Comparison of ENCODE assay signal across 16 cellular contexts in the genomic region with DNA sequence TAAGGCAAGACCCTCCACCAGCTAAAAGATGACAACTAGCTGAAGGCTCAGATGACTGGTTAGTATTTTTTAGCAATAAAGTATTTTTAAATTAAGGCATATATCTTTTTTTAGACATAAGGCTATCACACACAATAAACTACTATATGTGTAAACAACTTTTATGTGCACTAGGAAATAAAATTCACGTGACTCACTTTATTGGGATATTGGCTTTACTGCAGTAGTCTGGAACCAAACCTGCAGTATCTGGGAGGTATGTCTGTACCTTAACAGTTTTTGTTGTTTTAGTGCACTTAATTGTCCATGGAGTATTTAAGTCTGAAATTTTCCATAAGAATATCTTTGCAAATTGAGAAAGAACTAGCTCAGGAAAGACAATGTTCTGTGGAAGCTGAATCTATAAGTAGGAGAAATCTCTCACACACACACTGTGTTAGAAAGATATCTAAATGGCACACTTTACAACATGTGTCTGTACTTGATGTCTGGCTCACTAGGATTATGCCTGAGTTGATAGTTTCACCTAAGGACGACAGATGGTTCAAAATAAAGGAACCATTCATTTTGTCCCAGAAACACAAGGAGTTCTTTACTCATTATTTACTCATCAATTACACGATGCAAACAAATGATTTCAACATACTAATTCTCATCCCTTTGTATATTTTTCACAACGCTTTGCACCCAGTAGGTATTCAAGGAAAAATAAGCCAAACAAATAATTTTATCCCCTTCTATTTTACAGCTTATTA. TPM values are rescaled to one million over a fixed set of nuclear protein-coding genes. Genes with fewer than 3 reads are reported as not detected.
DNase-seq lines count a peak whose midpoint lies in the region; ATAC-seq, FAIRE-seq and TF ChIP-seq lines count a peak whose summit lies in the region.
"Had no signal": no experiment of that assay in that cellular context is flagged by ENCODE, and none has a peak within 500 bp of the region (broad histone marks: within the 10 kb centered on the region; RNA-seq: fewer than 3 reads in every experiment).

No MANE protein-coding gene starts in this region.

- H4K20me1 ChIP-seq in PC-9 (ENCODE audit: insufficient read depth) (peaks cover 15% of the 10 kb centered on the region), keratinocyte (ENCODE audit: control insufficient read depth, extremely low read depth, insufficient read depth, low read length) (peaks cover 4% of the 10 kb centered on the region)

- no peaks in the 10 kb centered on the region for H3K9me2 ChIP-seq in PC-9 (ENCODE audit: insufficient read depth)

- dilution Hi-C loops in keratinocyte (cut with MboI; ENCODE audit: extremely low pct_ligation_motif_present, low sequenced_read_pairs) = no loop called here

- peaks cover under 1% of the 10 kb centered on the region; the same call in 1 of the 2 replicates for H3F3A ChIP-seq in PC-9 (ENCODE audit: insufficient read depth, low read depth)

- H3K9me1 ChIP-seq in keratinocyte (ENCODE audit: control insufficient read depth, extremely low read depth, insufficient read depth, low read length) = peaks cover 3% of the 10 kb centered on the region

- no peak overlapping the region for H3K27ac Mint-ChIP-seq in activated CD8-positive, alpha-beta T cell treated with anti-CD3 and anti-CD28 coated beads, Interleukin-2, amount 10 ng/mL, durations not matched to agents 7 days and 5 days
- H3K27ac Mint-ChIP-seq: activated T-helper 1 cell treated with anti-CD3 and anti-CD28 coated beads, Interleukin-12 subunit alpha, Interleukin-12 subunit beta, Interleukin-2, Interleukin-4 antibody, amounts not matched to agents 30 ng/mL and 10 ng/mL and 1 ng/mL, durations not matched to agents 14 hours and 24 hours and 36 hours had no signal

- intact Hi-C loops in PC-9 (cut with micrococcal nuclease; ENCODE audit: unreplicated experiment) = loop anchor here (10.0 kb wide), 1 partner anchor 466 kb away; a partner anchor contains a TSS

- 0 out of 2 replicates have a peak overlapping the region, but pooled peaks have one; percentile 12 for H3K4me2 ChIP-seq in PC-9
- H3K4me2 ChIP-seq in keratinocyte (ENCODE audit: control insufficient read depth, extremely low read depth, insufficient read depth, low read depth, low read length) = peak overlapping the region; percentile 44

- POLR2A ChIA-PET in HEK293 (lab: Yijun Ruan, JAX) = interaction anchor here (0.8 to 1.5 kb wide), 2 partner anchors 14 to 664 kb away, joined by 3 read pairs; a partner anchor contains a TSS
- POLR2A ChIA-PET in PC-9 (lab: Charles Lee; ENCODE audit: unreplicated experiment) = no interaction called here
- POLR2A ChIA-PET in activated CD8-positive, alpha-beta T cell treated with anti-CD3 and anti-CD28 coated beads, Interleukin-2, amount 10 ng/mL, durations not matched to agents 7 days and 5 days (lab: Charles Lee) = interaction anchor here (0.6 kb wide), 1 partner anchor 1086 kb away, joined by 3 read pairs; no protein-coding TSS in a partner anchor

- H3K27me3 ChIP-seq in PC-9 (ENCODE audit: insufficient read depth, low read depth) = no peaks in the 10 kb centered on the region
- H3K27me3 ChIP-seq in keratinocyte (ENCODE audit: control insufficient read depth, extremely low read depth, insufficient read depth, low read length) = no peaks in the 10 kb centered on the region
- H3K27me3 ChIP-seq: gastroesophageal sphincter, pancreas had no signal

- FAIRE-seq in keratinocyte (lab: Jason Lieb, UNC) = no peak
- FAIRE-seq: pancreas had no signal

- no peaks in the 10 kb centered on the region for H3K9me3 ChIP-seq in HEK293 (ENCODE audit: control insufficient read depth, insufficient read depth, low read depth, low read length)
- H3K9me3 ChIP-seq in PC-9 (ENCODE audit: insufficient read depth, low read depth) = no peaks in the 10 kb centered on the region
- no peaks in the 10 kb centered on the region for H3K9me3 ChIP-seq in keratinocyte (ENCODE audit: control insufficient read depth, low read depth, low read length)
- H3K9me3 ChIP-seq: gastroesophageal sphincter, pancreas had no signal

- BruUV-seq in PC-9 (replicated peaks; lab: Mats Ljungman, UMichigan) = no TSS peak

- no peaks in the 10 kb centered on the region; a peak in 1 of 3 replicates for H3K36me3 ChIP-seq in HEK293 (ENCODE audit: control insufficient read depth in 2 of 2, insufficient read depth in 1 of 2, low read length in 2 of 2)
- H3K36me3 ChIP-seq in PC-9 (ENCODE audit: low read depth) = no peaks in the 10 kb centered on the region; the same call in 1 of the 2 replicates
- H3K36me3 ChIP-seq in keratinocyte (ENCODE audit: control insufficient read depth in 2 of 2, extremely low read depth in 1 of 2, insufficient read depth in 2 of 2, low read length in 2 of 2) = peaks cover 0 to 2% of the 10 kb centered on the region in 2 experiments
- H3K36me3 ChIP-seq: gastroesophageal sphincter, pancreas had no signal

- ATAC-seq in activated CD8-positive, alpha-beta T cell treated with anti-CD3 and anti-CD28 coated beads, Interleukin-2, amount 10 ng/mL, durations not matched to agents 7 days and 5 days = no peak
- no peak for ATAC-seq in HG02588 (IDR thresholded peaks at IDR 0.05; ENCODE audit: unreplicated experiment)
- ATAC-seq: gastroesophageal sphincter, pancreas, T-helper 17 cell had no signal

- no peaks in the 10 kb centered on the region for H3K9me3 Mint-ChIP-seq in activated CD8-positive, alpha-beta T cell treated with anti-CD3 and anti-CD28 coated beads, Interleukin-2, amount 10 ng/mL, durations not matched to agents 7 days and 5 days (ENCODE audit: insufficient read depth)
- H3K9me3 Mint-ChIP-seq: activated T-helper 1 cell treated with anti-CD3 and anti-CD28 coated beads, Interleukin-12 subunit alpha, Interleukin-12 subunit beta, Interleukin-2, Interleukin-4 antibody, amounts not matched to agents 30 ng/mL and 10 ng/mL and 1 ng/mL, durations not matched to agents 14 hours and 24 hours and 36 hours had no signal

- H3K4me1 ChIP-seq in HEK293 (ENCODE audit: control insufficient read depth, insufficient read depth, low read length) (peaks cover 23% of the 10 kb centered on the region), PC-9 (replicated peaks; ENCODE audit: insufficient read depth) (peaks cover 23% of the 10 kb centered on the region; the same call in 1 of the 2 replicates), keratinocyte (ENCODE audit: control insufficient read depth, extremely low read depth, insufficient read depth, low read length) (peaks cover 31% of the 10 kb centered on the region)

- H3K4me3 Mint-ChIP-seq in activated CD8-positive, alpha-beta T cell treated with anti-CD3 and anti-CD28 coated beads, Interleukin-2, amount 10 ng/mL, durations not matched to agents 7 days and 5 days = no peak overlapping the region
- H3K4me3 Mint-ChIP-seq: activated T-helper 1 cell treated with anti-CD3 and anti-CD28 coated beads, Interleukin-12 subunit alpha, Interleukin-12 subunit beta, Interleukin-2, Interleukin-4 antibody, amounts not matched to agents 30 ng/mL and 10 ng/mL and 1 ng/mL, durations not matched to agents 14 hours and 24 hours and 36 hours; T-helper 17 cell had no signal

- DNase-seq in NCI-H146 (lab: John Stamatoyannopoulos, UW) (peak; percentile 4), NCI-H146 treated with DMSO at 0.1 percent for 48 hours (lab: John Stamatoyannopoulos, UW; ENCODE audit: unreplicated experiment) (no peak), PC-9 (no peak), keratinocyte (ENCODE audit: low read depth, low spot score) (no peak), Ammon's horn (ENCODE audit: low spot score) (no peak)
- no peak for DNase-seq in activated CD8-positive, alpha-beta T cell treated with anti-CD3 and anti-CD28 coated beads, Interleukin-2, amount 10 ng/mL, durations not matched to agents 7 days and 5 days
- DNase-seq: activated CD4-positive, alpha-beta T cell treated with anti-CD3 and anti-CD28 coated beads, Interleukin-2, amount 50 U/mL, for 1 hour; effector CD4-positive, alpha-beta T cell; MV-4-11; NCI-H345; pancreas; T-helper 17 cell had no signal

- TF ChIP-seq CTCF in HEK293 (tag by site-specific recombination; IDR thresholded peaks at IDR 0.05) (no peak), PC-9 (conservative IDR thresholded peaks at IDR 0.05) (no peak), keratinocyte (optimal IDR thresholded peaks at IDR 0.05 in 1 of 3, IDR thresholded peaks at IDR 0.05 in 1 of 3, conservative IDR thresholded peaks at IDR 0.05 in 1 of 3; ENCODE audit: extremely low read depth in 1 of 3, insufficient read depth in 2 of 3, low read length in 3 of 3) (no peak)

- no peak overlapping the region for H2AFZ ChIP-seq in PC-9
- H2AFZ ChIP-seq in keratinocyte (ENCODE audit: control insufficient read depth, low read length) = no peak overlapping the region

- peaks cover 31% of the 10 kb centered on the region for H3K36me3 Mint-ChIP-seq in activated CD8-positive, alpha-beta T cell treated with anti-CD3 and anti-CD28 coated beads, Interleukin-2, amount 10 ng/mL, durations not matched to agents 7 days and 5 days (ENCODE audit: low read depth)

- CTCF ChIA-PET in HEK293 (lab: Yijun Ruan, JAX) = interaction anchor here (0.6 to 2.1 kb wide), 3 partner anchors 41 to 1791 kb away, joined by 3 to 10 read pairs (median 3); no protein-coding TSS in a partner anchor
- CTCF ChIA-PET in PC-9 (lab: Charles Lee) = no interaction called here
- CTCF ChIA-PET in activated CD8-positive, alpha-beta T cell treated with anti-CD3 and anti-CD28 coated beads, Interleukin-2, amount 10 ng/mL, durations not matched to agents 7 days and 5 days (lab: Charles Lee) = interaction anchor here (0.9 to 6.7 kb wide), 2 partner anchors 12 to 42 kb away, joined by 4 to 46 read pairs; no protein-coding TSS in a partner anchor

- peaks cover 37% of the 10 kb centered on the region for H3K4me1 Mint-ChIP-seq in activated CD8-positive, alpha-beta T cell treated with anti-CD3 and anti-CD28 coated beads, Interleukin-2, amount 10 ng/mL, durations not matched to agents 7 days and 5 days (ENCODE audit: low read depth)

- H3K9ac ChIP-seq in keratinocyte (ENCODE audit: control insufficient read depth, extremely low read depth, insufficient read depth, low read length) = no peak overlapping the region

- H3K4me3 ChIP-seq in HEK293 (ENCODE audit: low read depth, low read length) (no peak overlapping the region), PC-9 (no peak overlapping the region), keratinocyte (ENCODE audit: control insufficient read depth in 2 of 3, extremely low read depth in 1 of 3, insufficient read depth in 2 of 3, low read depth in 1 of 3, low read length in 3 of 3) (no peak overlapping the region)
- H3K4me3 ChIP-seq: gastroesophageal sphincter, pancreas had no signal

- H3K27me3 Mint-ChIP-seq in activated CD8-positive, alpha-beta T cell treated with anti-CD3 and anti-CD28 coated beads, Interleukin-2, amount 10 ng/mL, durations not matched to agents 7 days and 5 days (ENCODE audit: low read depth) = no peaks in the 10 kb centered on the region
- H3K27me3 Mint-ChIP-seq: T-helper 17 cell had no signal

- H3K27ac ChIP-seq in HEK293 (ENCODE audit: extremely low read depth, low read depth, low read length) (no peak overlapping the region), PC-9 (no peak overlapping the region), keratinocyte (ENCODE audit: control insufficient read depth, insufficient read depth, low read length) (peak overlapping the region; percentile 62)
- H3K27ac ChIP-seq: pancreas had no signal

- H3K79me2 ChIP-seq in PC-9 (ENCODE audit: low read depth) (peaks cover 96% of the 10 kb centered on the region), keratinocyte (ENCODE audit: control insufficient read depth, insufficient read depth, low read length) (peaks cover 94% of the 10 kb centered on the region)

RNA-seq across cellular contexts. Expression of a gene that starts 4.6 kb away (rescaled TPM):
- 17.1 and 21.9 TPM in 2 replicates for total RNA-seq in PC-9 (2021)
- polyA plus RNA-seq in keratinocyte = 6.2 to 8.7 TPM (median 6.8 TPM) in 3 replicates
- polyA plus RNA-seq in keratinocyte (2011; ENCODE audit: low read depth) = 15.7 TPM
- polyA plus RNA-seq in keratinocyte (2011; cell fraction: cytosol; rRNA removed) = 1.7 and 3.6 TPM in 2 replicates
- 14.1 and 14.7 TPM in 2 replicates for polyA plus RNA-seq in keratinocyte (2011; cell fraction: nucleus; rRNA removed)
- polyA plus RNA-seq in keratinocyte (2012; ENCODE audit: low replicate concordance) = 3.6 and 4.4 TPM in 2 replicates
- polyA minus RNA-seq in keratinocyte = 4.1 to 58.2 TPM (median 30.6 TPM) in 3 replicates
- 9.6 TPM for polyA minus RNA-seq in keratinocyte (2011; cell fraction: cytosol; rRNA and poly(A)+ RNA removed)
- 32.0 and 64.1 TPM in 2 replicates for polyA minus RNA-seq in keratinocyte (2011; cell fraction: nucleus; rRNA and poly(A)+ RNA removed)
- 10 to 100 TPM; 36.4 to 40.9 TPM for total RNA-seq in activated CD8-positive, alpha-beta T cell treated with anti-CD3 and anti-CD28 coated beads, Interleukin-2, amount 10 ng/mL, durations not matched to agents 7 days and 5 days
